In genomic region chr1:205298191-205298994, GRCh38 we compare ENCODE assay signal across 9 cellular contexts. TPM values are rescaled to one million over a fixed set of nuclear protein-coding genes. Genes with fewer than 3 reads are reported as not detected.
DNase-seq lines count a peak whose midpoint lies in the region; ATAC-seq, FAIRE-seq and TF ChIP-seq lines count a peak whose summit lies in the region.
"Had no signal": no experiment of that assay in that cellular context is flagged by ENCODE, and none has a peak within 500 bp of the region (broad histone marks: within the 10 kb centered on the region; RNA-seq: fewer than 3 reads in every experiment).

No MANE protein-coding gene starts in this region.

- H3K79me2 ChIP-seq in GM23248 (ENCODE audit: insufficient read depth) (no peaks in the 10 kb centered on the region), OCI-LY3 (ENCODE audit: low read length) (no peaks in the 10 kb centered on the region)

- H3K36me3 ChIP-seq in GM23248 (ENCODE audit: low read depth): no peaks in the 10 kb centered on the region
- peaks cover 13% of the 10 kb centered on the region for H3K36me3 ChIP-seq in OCI-LY3 (replicated peaks; ENCODE audit: low read depth, low read length)

- H3K4me2 ChIP-seq in GM23248 (ENCODE audit: unreplicated experiment) (peak overlapping the region; percentile 65), OCI-LY3 (ENCODE audit: low read length) (peak overlapping the region; percentile 6; the same call in 1 of the 2 replicates)

- WGBS in GM23248 (ENCODE audit: low coverage in 1 of 2, low lambda C conversion rate in 2 of 2, missing lambda C conversion rate in 2 of 2), 2 experiments: 23 to 27% methylated on average over 9 of the region's 9 CpGs

- H3K27me3 ChIP-seq in GM23248 (replicated peaks; ENCODE audit: insufficient read depth) (no peaks in the 10 kb centered on the region), OCI-LY3 (ENCODE audit: low read depth, low read length) (no peaks in the 10 kb centered on the region)

- DNase-seq in GM23248 (peak; percentile 98), epithelial cell of proximal tubule (ENCODE audit: low read depth) (peak; percentile 92), retina (peak; percentile 79), GM10266 (ENCODE audit: extremely low spot score) (no peak), frontal cortex (ENCODE audit: low spot score in 2 of 2) (no peak)
- DNase-seq: posterior cingulate gyrus had no signal

- in situ Hi-C loops in GM23248 (cut with MboI): no loop called here

- H3K9ac ChIP-seq in GM23248 (peak overlapping the region; percentile 72), OCI-LY3 (ENCODE audit: low read length) (no peak overlapping the region)

- H4K20me1 ChIP-seq in GM23248 (ENCODE audit: insufficient read depth): no peaks in the 10 kb centered on the region
- peaks cover 4% of the 10 kb centered on the region; the same call in 1 of the 2 replicates for H4K20me1 ChIP-seq in OCI-LY3 (ENCODE audit: insufficient read depth, low read length)

- peaks cover 56% of the 10 kb centered on the region for H3F3A ChIP-seq in GM23248 (ENCODE audit: insufficient read depth)

- H3K4me3 ChIP-seq in GM23248 (peak overlapping the region; percentile 22), OCI-LY3 (ENCODE audit: low read length) (no peak overlapping the region), epithelial cell of proximal tubule (ENCODE audit: low read depth, low read length) (no peak overlapping the region)

- H3K4me1 ChIP-seq in GM23248 (ENCODE audit: insufficient read depth) (peaks cover 78% of the 10 kb centered on the region), OCI-LY3 (ENCODE audit: low read length) (peaks cover 66% of the 10 kb centered on the region)

- no peaks in the 10 kb centered on the region for H3K9me3 ChIP-seq in GM23248 (ENCODE audit: low read depth)
- no peaks in the 10 kb centered on the region for H3K9me3 ChIP-seq in OCI-LY3 (ENCODE audit: insufficient read depth, low read length)

- H3K9me2 ChIP-seq in GM23248 (ENCODE audit: insufficient read depth): no peaks in the 10 kb centered on the region

- H2AFZ ChIP-seq in GM23248 (peak overlapping the region; percentile 53), OCI-LY3 (ENCODE audit: low read depth, low read length) (no peak overlapping the region)

- no peak for FAIRE-seq in frontal cortex (lab: Jason Lieb, UNC)

- H3K27ac ChIP-seq in GM23248: peak overlapping the region; percentile 93
- no peak overlapping the region for H3K27ac ChIP-seq in OCI-LY3 (ENCODE audit: low read length)

- ATAC-seq in GM19351 (IDR thresholded peaks at IDR 0.05; ENCODE audit: unreplicated experiment) (no peak), GM18858 (IDR thresholded peaks at IDR 0.05; ENCODE audit: unreplicated experiment) (no peak)

- TF ChIP-seq CTCF in OCI-LY3 (IDR thresholded peaks at IDR 0.05; ENCODE audit: low read depth, low read length): no peak
- TF ChIP-seq CTCF in epithelial cell of proximal tubule (conservative IDR thresholded peaks at IDR 0.05; ENCODE audit: low read depth, low read length): no peak
- no peak for TF ChIP-seq CTCF in GM10266 (IDR thresholded peaks at IDR 0.05; ENCODE audit: control insufficient read depth, insufficient read depth, low read depth, missing control alignments)

RNA-seq across cellular contexts. Expression of gene NUAK2, which starts 23.2 kb away (rescaled TPM):
- total RNA-seq in GM23248 (2014; rRNA removed; shearing (Covaris generic)): 3.0 and 4.4 TPM in 2 replicates
- 3.7 and 3.8 TPM in 2 replicates for polyA plus RNA-seq in GM23248 (2016; fragmentation: Nextera tagmentation; extraction: Ambion mirVana)
- 28.8 and 45.7 TPM in 2 replicates for total RNA-seq in epithelial cell of proximal tubule
- 0.41 TPM for total RNA-seq in frontal cortex

RNA-seq across cellular contexts. Expression of gene KLHDC8A, which starts 58.3 kb away (rescaled TPM):
- not detected in 2 replicates for total RNA-seq in GM23248 (2014; rRNA removed; shearing (Covaris generic))
- 0.08 TPM in 1 of 2 replicates, not detected in the other for polyA plus RNA-seq in GM23248 (2016; fragmentation: Nextera tagmentation; extraction: Ambion mirVana)
- total RNA-seq in epithelial cell of proximal tubule: 0.80 and 9.6 TPM in 2 replicates
- total RNA-seq in frontal cortex: 16.7 TPM

Comparison
In these comparisons a context has a peak if more than half of its experiments do, and no peak if none do; other contexts are left out.
1. DNase-seq: peak in GM23248 (single experiment), epithelial cell of proximal tubule (single experiment) and retina (single experiment); none in GM10266 (single experiment) and frontal cortex (0 of 2).